Comparison of ENCODE assay signal across 1 cellular context in genomic region chr22:20885557-20886323, GRCh38.
TF ChIP-seq lines count a peak whose summit lies in the region.

No MANE protein-coding gene starts in this region.

TF ChIP-seq in HepG2, 621 proteins besides CTCF, POLR2A, EP300 and RAD21 (continued from another document):
- peak; percentile 50; the same call in 1 of the 2 replicates for TF ChIP-seq ZBTB25 (CRISPR knock-in tag; IDR thresholded peaks at IDR 0.05)
- TF ChIP-seq TEAD3 (CRISPR knock-in tag; optimal IDR thresholded peaks at IDR 0.05; ENCODE audit: borderline replicate concordance) = peak; percentile 64
- no peak for TF ChIP-seq DBP (CRISPR knock-in tag; IDR thresholded peaks at IDR 0.05; ENCODE audit: not compliant biosample characterization)
- no peak for TF ChIP-seq ZNF75D (CRISPR knock-in tag; IDR thresholded peaks at IDR 0.05; ENCODE audit: borderline replicate concordance)
- no peak for TF ChIP-seq ELF4 (CRISPR knock-in tag; IDR thresholded peaks at IDR 0.05; ENCODE audit: borderline replicate concordance)
- no peak for TF ChIP-seq ZNF674 (CRISPR knock-in tag; IDR thresholded peaks at IDR 0.05; ENCODE audit: low read depth)
- no peak for TF ChIP-seq MED13 (CRISPR knock-in tag; IDR thresholded peaks at IDR 0.05)
- no peak for TF ChIP-seq SCMH1 (CRISPR knock-in tag; IDR thresholded peaks at IDR 0.05; ENCODE audit: borderline replicate concordance)
- no peak for TF ChIP-seq ZNF281 (CRISPR knock-in tag; IDR thresholded peaks at IDR 0.05; ENCODE audit: borderline replicate concordance)
- TF ChIP-seq TBX3 (IDR thresholded peaks at IDR 0.05; ENCODE audit: borderline replicate concordance) = peak; percentile 44; the same call in 1 of the 2 replicates
- no peak for TF ChIP-seq CBX2 (IDR thresholded peaks at IDR 0.05; ENCODE audit: low read depth, low read length)
- TF ChIP-seq CBX2 (CRISPR knock-in tag; IDR thresholded peaks at IDR 0.05; ENCODE audit: low read depth) = no peak
- no peak for TF ChIP-seq ZBTB39 (CRISPR knock-in tag; IDR thresholded peaks at IDR 0.05)
- no peak for TF ChIP-seq ZNF564 (CRISPR knock-in tag; IDR thresholded peaks at IDR 0.05)
- TF ChIP-seq ZBTB8A (CRISPR knock-in tag; IDR thresholded peaks at IDR 0.05; ENCODE audit: borderline replicate concordance, low read depth) = no peak
- TF ChIP-seq GLMP (CRISPR knock-in tag; IDR thresholded peaks at IDR 0.05; ENCODE audit: borderline replicate concordance) = no peak
- peak; percentile 79 for TF ChIP-seq THAP11 (CRISPR knock-in tag; IDR thresholded peaks at IDR 0.05)
- TF ChIP-seq MYC (CRISPR knock-in tag; IDR thresholded peaks at IDR 0.05; ENCODE audit: borderline replicate concordance) = peak; percentile 54; the same call in 1 of the 2 replicates
- TF ChIP-seq ZNF296 (CRISPR knock-in tag; conservative IDR thresholded peaks at IDR 0.05) = no peak
- TF ChIP-seq ZBTB21 (CRISPR knock-in tag; IDR thresholded peaks at IDR 0.05) = no peak
- TF ChIP-seq ZUFSP (CRISPR knock-in tag; IDR thresholded peaks at IDR 0.05; ENCODE audit: borderline replicate concordance) = no peak
- TF ChIP-seq GATAD1 (CRISPR knock-in tag; IDR thresholded peaks at IDR 0.05) = peak; percentile 71
- peak; percentile 54 for TF ChIP-seq SKI (IDR thresholded peaks at IDR 0.05; ENCODE audit: partially characterized antibody)
- TF ChIP-seq KLF12 (CRISPR knock-in tag; IDR thresholded peaks at IDR 0.05; ENCODE audit: borderline replicate concordance) = no peak
- TF ChIP-seq MXD4 (CRISPR knock-in tag; IDR thresholded peaks at IDR 0.05) = peak; percentile 90
- TF ChIP-seq PRDM10 (CRISPR knock-in tag; IDR thresholded peaks at IDR 0.05; ENCODE audit: low read depth) = peak; percentile 80; the same call in 1 of the 2 replicates
- no peak for TF ChIP-seq NFYC (CRISPR knock-in tag; IDR thresholded peaks at IDR 0.05)
- no peak for TF ChIP-seq ZNF264 (CRISPR knock-in tag; IDR thresholded peaks at IDR 0.05)
- TF ChIP-seq IRX3 (CRISPR knock-in tag; IDR thresholded peaks at IDR 0.05; ENCODE audit: borderline replicate concordance, low read depth) = no peak
- TF ChIP-seq RFX3 (CRISPR knock-in tag; IDR thresholded peaks at IDR 0.05) = no peak
- peak; percentile 91 for TF ChIP-seq XRCC5 (optimal IDR thresholded peaks at IDR 0.05; ENCODE audit: low read length)
- peak; percentile 27; the same call in 1 of the 2 replicates for TF ChIP-seq HIVEP1 (CRISPR knock-in tag; IDR thresholded peaks at IDR 0.05)
- TF ChIP-seq ZNF382 (CRISPR knock-in tag; IDR thresholded peaks at IDR 0.05; ENCODE audit: borderline replicate concordance) = no peak
- peak; percentile 59; the same call in 1 of the 2 replicates for TF ChIP-seq ZNF205 (CRISPR knock-in tag; IDR thresholded peaks at IDR 0.05)
- TF ChIP-seq ZNF318 (CRISPR knock-in tag; IDR thresholded peaks at IDR 0.05) = no peak
- TF ChIP-seq KDM5A (IDR thresholded peaks at IDR 0.05; ENCODE audit: borderline replicate concordance, low read length) = no peak; the same call in 1 of the 2 replicates
- peak; percentile 69 for TF ChIP-seq TBX2 (CRISPR knock-in tag; IDR thresholded peaks at IDR 0.05; ENCODE audit: borderline replicate concordance)
